In genomic region chr2:36172828-36173227, GRCh38 we compare ENCODE assay signal across 20 cellular contexts.
DNase-seq lines count a peak whose midpoint lies in the region; ATAC-seq and TF ChIP-seq lines count a peak whose summit lies in the region.
"Had no signal": no experiment of that assay in that cellular context is flagged by ENCODE, and none has a peak within 500 bp of the region (broad histone marks: within the 10 kb centered on the region; RNA-seq: fewer than 3 reads in every experiment).

No MANE protein-coding gene starts in this region.

- DNase-seq in MV-4-11 (lab: John Stamatoyannopoulos, UW) (peak; percentile 95), astrocyte of the cerebellum (ENCODE audit: low read depth) (peak; percentile 27), nephron progenitor cell (no peak)
- no peak for DNase-seq in activated naive CD8-positive, alpha-beta T cell treated with anti-CD3 and anti-CD28 coated beads for 36 hours
- DNase-seq: Calu3; CD4-positive, alpha-beta memory T cell; DMS53; EL; Kasumi-1; MM.1S; NCI-H1092 treated with DMSO at 0.1 percent for 48 hours; NCI-H1694; NCI-H510A treated with DMSO at 0.1 percent for 48 hours; NCI-H774; SHP77 had no signal

- TF ChIP-seq CTCF in astrocyte of the cerebellum (IDR thresholded peaks at IDR 0.05; ENCODE audit: low read depth, low read length, missing control alignments) (no peak), nephron progenitor cell (IDR thresholded peaks at IDR 0.05) (no peak)

- no peak overlapping the region for H3K27ac Mint-ChIP-seq in nephron progenitor cell
- no peak overlapping the region for H3K27ac Mint-ChIP-seq in activated naive CD8-positive, alpha-beta T cell treated with anti-CD3 and anti-CD28 coated beads for 36 hours
- H3K27ac Mint-ChIP-seq: CD4-positive, alpha-beta memory T cell had no signal

- peaks cover 21% of the 10 kb centered on the region for H3K4me1 Mint-ChIP-seq in nephron progenitor cell
- H3K4me1 Mint-ChIP-seq in activated naive CD8-positive, alpha-beta T cell treated with anti-CD3 and anti-CD28 coated beads for 36 hours = peaks cover 5% of the 10 kb centered on the region
- H3K4me1 Mint-ChIP-seq: CD4-positive, alpha-beta memory T cell had no signal

- H3K9me3 Mint-ChIP-seq in nephron progenitor cell = no peaks in the 10 kb centered on the region
- H3K9me3 Mint-ChIP-seq in activated naive CD8-positive, alpha-beta T cell treated with anti-CD3 and anti-CD28 coated beads for 36 hours = no peaks in the 10 kb centered on the region

- peak overlapping the region; percentile 7 for H3K4me3 Mint-ChIP-seq in nephron progenitor cell
- no peak overlapping the region for H3K4me3 Mint-ChIP-seq in activated naive CD8-positive, alpha-beta T cell treated with anti-CD3 and anti-CD28 coated beads for 36 hours
- H3K4me3 Mint-ChIP-seq: CD4-positive, alpha-beta memory T cell had no signal

- ATAC-seq in GM19035 (IDR thresholded peaks at IDR 0.05; ENCODE audit: unreplicated experiment) = no peak
- no peak for ATAC-seq in SK-N-SH treated with all-trans-retinoic acid at 6 μM for 48 hours
- no peak for ATAC-seq in GM21526 (IDR thresholded peaks at IDR 0.05; ENCODE audit: low FRiP score, unreplicated experiment)

- no peaks in the 10 kb centered on the region for H3K36me3 Mint-ChIP-seq in nephron progenitor cell (ENCODE audit: low read depth)
- H3K36me3 Mint-ChIP-seq in activated naive CD8-positive, alpha-beta T cell treated with anti-CD3 and anti-CD28 coated beads for 36 hours = no peaks in the 10 kb centered on the region
- H3K36me3 Mint-ChIP-seq: CD4-positive, alpha-beta memory T cell had no signal

- H3K27me3 Mint-ChIP-seq in nephron progenitor cell (ENCODE audit: low read depth, poor library complexity) = peaks cover 4% of the 10 kb centered on the region
- no peaks in the 10 kb centered on the region for H3K27me3 Mint-ChIP-seq in activated naive CD8-positive, alpha-beta T cell treated with anti-CD3 and anti-CD28 coated beads for 36 hours

- no peak overlapping the region for H3K4me3 ChIP-seq in astrocyte of the cerebellum (ENCODE audit: low read depth, low read length)
- H3K4me3 ChIP-seq: BLaER1, SK-N-MC had no signal

- in situ Hi-C loops in astrocyte of the cerebellum (cut with HindIII; ENCODE audit: low sequenced_read_pairs) = no loop called here

TF ChIP-seq in SK-N-SH treated with all-trans-retinoic acid at 6 μM for 48 hours, 23 proteins besides CTCF, POLR2A, EP300 and RAD21:
- TF ChIP-seq CREB5 (CRISPR knock-in tag; IDR thresholded peaks at IDR 0.05; ENCODE audit: low read depth) (no peak), TOX (CRISPR knock-in tag; IDR thresholded peaks at IDR 0.05; ENCODE audit: borderline replicate concordance) (no peak), ESRRG (CRISPR knock-in tag; IDR thresholded peaks at IDR 0.05) (no peak), SNAI2 (CRISPR knock-in tag; IDR thresholded peaks at IDR 0.05) (no peak), CSDC2 (CRISPR knock-in tag; IDR thresholded peaks at IDR 0.05) (no peak), ZC3H10 (CRISPR knock-in tag; IDR thresholded peaks at IDR 0.05) (no peak), ARNTL (CRISPR knock-in tag; IDR thresholded peaks at IDR 0.05; ENCODE audit: borderline replicate concordance, low read depth) (no peak), ZNF8 (CRISPR knock-in tag; IDR thresholded peaks at IDR 0.05) (no peak), CSRNP3 (CRISPR knock-in tag; IDR thresholded peaks at IDR 0.05) (no peak), TSHZ2 (CRISPR knock-in tag; IDR thresholded peaks at IDR 0.05) (no peak), GLIS3 (CRISPR knock-in tag; IDR thresholded peaks at IDR 0.05) (no peak), PPARA (CRISPR knock-in tag; IDR thresholded peaks at IDR 0.05; ENCODE audit: borderline replicate concordance) (no peak), RARB (CRISPR knock-in tag; IDR thresholded peaks at IDR 0.05) (no peak), ISL1 (CRISPR knock-in tag; IDR thresholded peaks at IDR 0.05) (no peak), OSR1 (CRISPR knock-in tag; IDR thresholded peaks at IDR 0.05) (no peak), ZFP30 (CRISPR knock-in tag; IDR thresholded peaks at IDR 0.05) (no peak)
- TF ChIP-seq, protein P1, sequence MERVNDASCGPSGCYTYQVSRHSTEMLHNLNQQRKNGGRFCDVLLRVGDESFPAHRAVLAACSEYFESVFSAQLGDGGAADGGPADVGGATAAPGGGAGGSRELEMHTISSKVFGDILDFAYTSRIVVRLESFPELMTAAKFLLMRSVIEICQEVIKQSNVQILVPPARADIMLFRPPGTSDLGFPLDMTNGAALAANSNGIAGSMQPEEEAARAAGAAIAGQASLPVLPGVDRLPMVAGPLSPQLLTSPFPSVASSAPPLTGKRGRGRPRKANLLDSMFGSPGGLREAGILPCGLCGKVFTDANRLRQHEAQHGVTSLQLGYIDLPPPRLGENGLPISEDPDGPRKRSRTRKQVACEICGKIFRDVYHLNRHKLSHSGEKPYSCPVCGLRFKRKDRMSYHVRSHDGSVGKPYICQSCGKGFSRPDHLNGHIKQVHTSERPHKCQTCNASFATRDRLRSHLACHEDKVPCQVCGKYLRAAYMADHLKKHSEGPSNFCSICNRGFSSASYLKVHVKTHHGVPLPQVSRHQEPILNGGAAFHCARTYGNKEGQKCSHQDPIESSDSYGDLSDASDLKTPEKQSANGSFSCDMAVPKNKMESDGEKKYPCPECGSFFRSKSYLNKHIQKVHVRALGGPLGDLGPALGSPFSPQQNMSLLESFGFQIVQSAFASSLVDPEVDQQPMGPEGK (CRISPR knock-in tag; IDR thresholded peaks at IDR 0.05; ENCODE audit: borderline replicate concordance) = no peak

Comparison
In these comparisons a context has a peak if more than half of its experiments do, and no peak if none do; other contexts are left out.
1. DNase-seq: peak in MV-4-11 (single experiment) and astrocyte of the cerebellum (single experiment); none in nephron progenitor cell (single experiment) and activated naive CD8-positive, alpha-beta T cell treated with anti-CD3 and anti-CD28 coated beads for 36 hours (single experiment).